ENCODE assay signal across 1 cellular context in genomic region chr10:70174058-70174741, GRCh38.
TF ChIP-seq lines count a peak whose summit lies in the region.

No MANE protein-coding gene starts in this region.

TF ChIP-seq in HepG2, 621 proteins besides CTCF, POLR2A, EP300 and RAD21 (continued from another document and continues in another):
- TF ChIP-seq CHD2 (IDR thresholded peaks at IDR 0.05; ENCODE audit: low read depth, low read length) = no peak
- no peak for TF ChIP-seq ATRX (CRISPR knock-in tag; IDR thresholded peaks at IDR 0.05; ENCODE audit: borderline replicate concordance)
- TF ChIP-seq ZNF460 (CRISPR knock-in tag; IDR thresholded peaks at IDR 0.05; ENCODE audit: borderline replicate concordance) = no peak
- no peak for TF ChIP-seq ZNF660 (CRISPR knock-in tag; IDR thresholded peaks at IDR 0.05; ENCODE audit: borderline replicate concordance, low read depth)
- TF ChIP-seq ZNF383 (CRISPR knock-in tag; IDR thresholded peaks at IDR 0.05; ENCODE audit: borderline replicate concordance) = 0 out of 2 replicates have a peak, but pooled peaks have one; percentile 42
- 0 out of 2 replicates have a peak, but pooled peaks have one; percentile 49 for TF ChIP-seq ZKSCAN8 (CRISPR knock-in tag; IDR thresholded peaks at IDR 0.05; ENCODE audit: borderline replicate concordance)
- no peak for TF ChIP-seq CAMTA2 (CRISPR knock-in tag; IDR thresholded peaks at IDR 0.05; ENCODE audit: borderline replicate concordance)
- TF ChIP-seq ZMYM3 (CRISPR knock-in tag; IDR thresholded peaks at IDR 0.05) = peak; percentile 22; the same call in 1 of the 2 replicates
- TF ChIP-seq ZNF292 (CRISPR knock-in tag; IDR thresholded peaks at IDR 0.05; ENCODE audit: borderline replicate concordance, low read depth) = peak; percentile 37; the same call in 1 of the 2 replicates
- TF ChIP-seq MNT (IDR thresholded peaks at IDR 0.05) = no peak
- TF ChIP-seq GABPB1 (CRISPR knock-in tag; IDR thresholded peaks at IDR 0.05) = peak; percentile 86
- peak; percentile 60; the same call in 1 of the 2 replicates for TF ChIP-seq IKZF5 (CRISPR knock-in tag; IDR thresholded peaks at IDR 0.05)
- TF ChIP-seq SKI (IDR thresholded peaks at IDR 0.05; ENCODE audit: partially characterized antibody) = no peak
- TF ChIP-seq SP140L (CRISPR knock-in tag; IDR thresholded peaks at IDR 0.05; ENCODE audit: borderline replicate concordance) = no peak
- TF ChIP-seq ZNF274 (CRISPR knock-in tag; IDR thresholded peaks at IDR 0.05) = no peak
- TF ChIP-seq TBX2 (CRISPR knock-in tag; IDR thresholded peaks at IDR 0.05; ENCODE audit: borderline replicate concordance) = peak; percentile 73
- peak; percentile 38; the same call in 1 of the 2 replicates for TF ChIP-seq HES4 (CRISPR knock-in tag; IDR thresholded peaks at IDR 0.05; ENCODE audit: borderline replicate concordance)
- TF ChIP-seq AGO2 (optimal IDR thresholded peaks at IDR 0.05; ENCODE audit: low read depth, low read length) = no peak
- no peak for TF ChIP-seq HDAC6 (IDR thresholded peaks at IDR 0.05; ENCODE audit: low read depth, low read length)
- TF ChIP-seq ZNF839 (CRISPR knock-in tag; IDR thresholded peaks at IDR 0.05; ENCODE audit: borderline replicate concordance) = no peak
- no peak for TF ChIP-seq ZNF180 (CRISPR knock-in tag; IDR thresholded peaks at IDR 0.05; ENCODE audit: borderline replicate concordance, low read depth)
- peak; percentile 75 for TF ChIP-seq SOX5 (CRISPR knock-in tag; IDR thresholded peaks at IDR 0.05; ENCODE audit: borderline replicate concordance)
- TF ChIP-seq ATF1 (CRISPR knock-in tag; IDR thresholded peaks at IDR 0.05) = no peak
- peak; percentile 39; the same call in 1 of the 2 replicates for TF ChIP-seq ZNF232 (CRISPR knock-in tag; IDR thresholded peaks at IDR 0.05; ENCODE audit: borderline replicate concordance)
- TF ChIP-seq HHEX (CRISPR knock-in tag; IDR thresholded peaks at IDR 0.05) = no peak
- TF ChIP-seq ZSCAN20 (CRISPR knock-in tag; IDR thresholded peaks at IDR 0.05; ENCODE audit: borderline replicate concordance) = no peak
- TF ChIP-seq ZNF143 (CRISPR knock-in tag; IDR thresholded peaks at IDR 0.05) = no peak
- no peak; the same call in 1 of the 2 replicates for TF ChIP-seq ETV6 (CRISPR knock-in tag; conservative IDR thresholded peaks at IDR 0.05)
- no peak for TF ChIP-seq NFAT5 (CRISPR knock-in tag; IDR thresholded peaks at IDR 0.05)
- TF ChIP-seq HDAC1 (CRISPR knock-in tag; IDR thresholded peaks at IDR 0.05) = peak; percentile 69; the same call in 1 of the 2 replicates
- TF ChIP-seq ZNF772 (CRISPR knock-in tag; IDR thresholded peaks at IDR 0.05) = 0 out of 2 replicates have a peak, but pooled peaks have one; percentile 65
- peak; percentile 83 for TF ChIP-seq PHF20 (CRISPR knock-in tag; IDR thresholded peaks at IDR 0.05)
- TF ChIP-seq HNRNPH1 (optimal IDR thresholded peaks at IDR 0.05; ENCODE audit: low read depth, low read length) = no peak
- TF ChIP-seq MXD4 (CRISPR knock-in tag; IDR thresholded peaks at IDR 0.05) = 0 out of 2 replicates have a peak, but pooled peaks have one; percentile 22
- TF ChIP-seq ZNF225 (CRISPR knock-in tag; IDR thresholded peaks at IDR 0.05) = no peak
- no peak for TF ChIP-seq PRDM4 (CRISPR knock-in tag; IDR thresholded peaks at IDR 0.05; ENCODE audit: borderline replicate concordance)
- no peak for TF ChIP-seq ZNF512B (CRISPR knock-in tag; IDR thresholded peaks at IDR 0.05; ENCODE audit: borderline replicate concordance)
- TF ChIP-seq TRIM24 (CRISPR knock-in tag; IDR thresholded peaks at IDR 0.05) = no peak
- TF ChIP-seq ZNF761 (CRISPR knock-in tag; conservative IDR thresholded peaks at IDR 0.05) = 0 out of 2 replicates have a peak, but pooled peaks have one; percentile 62
- peak; percentile 62; the same call in 1 of the 2 replicates for TF ChIP-seq ZMYM4 (CRISPR knock-in tag; IDR thresholded peaks at IDR 0.05)
- TF ChIP-seq CBFB (CRISPR knock-in tag; IDR thresholded peaks at IDR 0.05) = no peak
- TF ChIP-seq ZBTB39 (CRISPR knock-in tag; IDR thresholded peaks at IDR 0.05) = no peak
- 0 out of 2 replicates have a peak, but pooled peaks have one; percentile 67 for TF ChIP-seq HBP1 (CRISPR knock-in tag; IDR thresholded peaks at IDR 0.05; ENCODE audit: low read depth)
- no peak for TF ChIP-seq SMAD3 (CRISPR knock-in tag; IDR thresholded peaks at IDR 0.05)
- TF ChIP-seq ZNF7 (CRISPR knock-in tag; IDR thresholded peaks at IDR 0.05) = no peak
- no peak for TF ChIP-seq NFIB (CRISPR knock-in tag; IDR thresholded peaks at IDR 0.05; ENCODE audit: borderline replicate concordance)
- TF ChIP-seq NR3C1 (CRISPR knock-in tag; IDR thresholded peaks at IDR 0.05) = no peak
- TF ChIP-seq HNF4G (IDR thresholded peaks at IDR 0.05; ENCODE audit: borderline replicate concordance, low read depth, low read length) = no peak
- no peak for TF ChIP-seq HNF4G (CRISPR knock-in tag; IDR thresholded peaks at IDR 0.05; ENCODE audit: borderline replicate concordance, low read depth)
- TF ChIP-seq MAFF (IDR thresholded peaks at IDR 0.05; ENCODE audit: low read depth, low read length) = no peak
- TF ChIP-seq MEIS2 (CRISPR knock-in tag; IDR thresholded peaks at IDR 0.05) = no peak
